26 cellular contexts compared by ENCODE assay signal in the genomic region with DNA sequence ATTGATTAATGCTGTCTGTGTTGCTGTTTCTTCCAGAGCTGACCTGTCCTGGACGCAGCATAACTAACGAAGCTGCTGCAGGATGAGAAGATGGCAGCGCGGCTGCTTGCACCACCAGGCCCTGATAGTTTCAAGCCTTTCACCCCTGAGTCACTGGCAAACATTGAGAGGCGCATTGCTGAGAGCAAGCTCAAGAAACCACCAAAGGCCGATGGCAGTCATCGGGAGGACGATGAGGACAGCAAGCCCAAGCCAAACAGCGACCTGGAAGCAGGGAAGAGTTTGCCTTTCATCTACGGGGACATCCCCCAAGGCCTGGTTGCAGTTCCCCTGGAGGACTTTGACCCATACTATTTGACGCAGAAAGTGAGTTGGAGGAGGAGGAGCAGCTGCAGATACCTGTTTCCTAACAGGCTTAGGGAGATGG.
"Had no signal": no experiment of that assay in that cellular context is flagged by ENCODE, and none has a peak within 500 bp of the region (broad histone marks: within the 10 kb centered on the region; RNA-seq: fewer than 3 reads in every experiment).

No MANE protein-coding gene starts in this region.

- DNase-seq: activated CD8-positive, alpha-beta memory T cell treated with anti-CD3 and anti-CD28 coated beads, Interleukin-2, amount 50 U/mL, for 4 hours; activated naive CD4-positive, alpha-beta T cell; activated T-cell treated with anti-CD3 and anti-CD28 coated beads, Interleukin-2, amount 50 U/mL, for 24 hours; adrenal gland; brain microvascular endothelial cell; central memory CD4-positive, alpha-beta T cell; effector memory CD8-positive, alpha-beta T cell; foreskin melanocyte; immature natural killer cell; left ventricle myocardium superior; naive thymus-derived CD4-positive, alpha-beta T cell; occipital lobe; posterior cingulate gyrus; retina; spleen; stimulated activated CD4-positive, alpha-beta T cell treated with anti-CD3 and anti-CD28 coated beads, Interleukin-4, amount 100 ng/mL, for 4 hours; stimulated activated naive CD8-positive, alpha-beta T cell treated with anti-CD3 and anti-CD28 coated beads, Interleukin-15, amount 100 ng/mL, for 72 hours; uterus had no signal

- ATAC-seq: effector memory CD8-positive, alpha-beta T cell; esophagus mucosa; left ventricle myocardium superior; naive thymus-derived CD4-positive, alpha-beta T cell; stimulated activated naive CD8-positive, alpha-beta T cell treated with anti-CD3 and anti-CD28 coated beads, Interleukin-15, amount 100 ng/mL, for 72 hours had no signal

- H3K36me3 Mint-ChIP-seq: activated naive CD8-positive, alpha-beta T cell; naive thymus-derived CD4-positive, alpha-beta T cell had no signal

- H3K36me3 ChIP-seq: adrenal gland, ascending aorta, brain microvascular endothelial cell, spleen, suprapubic skin, tibial nerve, uterus had no signal

- H3K9me3 Mint-ChIP-seq: activated T-cell treated with anti-CD3 and anti-CD28 coated beads, Interleukin-2, amount 50 U/mL, for 24 hours; activated T-helper 2 cell treated with anti-CD3 and anti-CD28 coated beads, Interferon-gamma antibody, Interleukin-2, Interleukin-4, amounts not matched to agents 10 μg/mL and 5 μg/mL and 100 μg/mL, durations not matched to agents 14 hours and 24 hours and 36 hours; effector memory CD8-positive, alpha-beta T cell; immature natural killer cell; naive thymus-derived CD4-positive, alpha-beta T cell; stimulated activated naive CD8-positive, alpha-beta T cell treated with anti-CD3 and anti-CD28 coated beads, Interleukin-15, amount 100 ng/mL, for 72 hours had no signal

- H3K27ac ChIP-seq: adrenal gland, ascending aorta, brain microvascular endothelial cell, spleen, suprapubic skin, tibial nerve, uterus had no signal

- H3K4me3 Mint-ChIP-seq: activated naive CD8-positive, alpha-beta T cell; activated T-cell treated with anti-CD3 and anti-CD28 coated beads, Interleukin-2, amount 50 U/mL, for 24 hours; effector memory CD8-positive, alpha-beta T cell; immature natural killer cell; memory B cell; naive thymus-derived CD4-positive, alpha-beta T cell; neural crest cell; stimulated activated naive CD8-positive, alpha-beta T cell treated with anti-CD3 and anti-CD28 coated beads, Interleukin-15, amount 100 ng/mL, for 72 hours had no signal

- H3K4me1 ChIP-seq: adrenal gland, ascending aorta, spleen, suprapubic skin, tibial nerve, uterus had no signal

- H3K27ac Mint-ChIP-seq: activated naive CD8-positive, alpha-beta T cell; activated T-cell treated with anti-CD3 and anti-CD28 coated beads, Interleukin-2, amount 50 U/mL, for 24 hours; activated T-helper 2 cell treated with anti-CD3 and anti-CD28 coated beads, Interferon-gamma antibody, Interleukin-2, Interleukin-4, amounts not matched to agents 10 μg/mL and 5 μg/mL and 100 μg/mL, durations not matched to agents 14 hours and 24 hours and 36 hours; effector memory CD8-positive, alpha-beta T cell; immature natural killer cell; memory B cell; naive thymus-derived CD4-positive, alpha-beta T cell had no signal

- H3K9me3 ChIP-seq: adrenal gland, ascending aorta, spleen, suprapubic skin, uterus had no signal

- H3K4me3 ChIP-seq: adrenal gland, ascending aorta, spleen, suprapubic skin, tibial nerve, uterus had no signal

- H3K4me1 Mint-ChIP-seq: immature natural killer cell; memory B cell; stimulated activated naive CD8-positive, alpha-beta T cell treated with anti-CD3 and anti-CD28 coated beads, Interleukin-15, amount 100 ng/mL, for 72 hours had no signal

- H3K27me3 ChIP-seq: adrenal gland, ascending aorta, brain microvascular endothelial cell, spleen, suprapubic skin, tibial nerve, uterus had no signal
